In genomic region chr10:84296071-84296981, GRCh38 we compare ENCODE assay signal across 10 cellular contexts. TPM values are rescaled to one million over a fixed set of nuclear protein-coding genes. Genes with fewer than 3 reads are reported as not detected.
DNase-seq lines count a peak whose midpoint lies in the region; ATAC-seq and TF ChIP-seq lines count a peak whose summit lies in the region.
"Had no signal": no experiment of that assay in that cellular context is flagged by ENCODE, and none has a peak within 500 bp of the region (broad histone marks: within the 10 kb centered on the region; RNA-seq: fewer than 3 reads in every experiment).

No MANE protein-coding gene starts in this region.

- H3K4me1 Mint-ChIP-seq in chondrocyte (ENCODE audit: low read depth): peaks cover 20% of the 10 kb centered on the region
- H3K4me1 Mint-ChIP-seq: B cell had no signal

- no peaks in the 10 kb centered on the region for H3K9me3 Mint-ChIP-seq in chondrocyte (ENCODE audit: low read depth)

- H3K4me3 Mint-ChIP-seq in chondrocyte (ENCODE audit: unreplicated experiment): no peak overlapping the region
- H3K4me3 Mint-ChIP-seq: B cell had no signal

- H3K27ac ChIP-seq in HUES6 (ENCODE audit: low read depth, low read length): no peak overlapping the region

- peaks cover 21% of the 10 kb centered on the region for H3K4me1 ChIP-seq in HUES6 (ENCODE audit: control insufficient read depth, insufficient read depth, low read length)

- no peak overlapping the region for H3K4me3 ChIP-seq in HUES6 (ENCODE audit: low read depth, low read length)

- TF ChIP-seq CTCF in chondrocyte (IDR thresholded peaks at IDR 0.05): no peak

- H3K27ac Mint-ChIP-seq in chondrocyte (ENCODE audit: unreplicated experiment): peak overlapping the region; percentile 91
- H3K27ac Mint-ChIP-seq: B cell had no signal

- H3K36me3 ChIP-seq in HUES6 (ENCODE audit: control insufficient read depth, insufficient read depth, low read length): no peaks in the 10 kb centered on the region

- no peaks in the 10 kb centered on the region for H3K9me3 ChIP-seq in HUES6 (ENCODE audit: control insufficient read depth, insufficient read depth, low read depth, low read length)

- peak overlapping the region; percentile 3 for H3K9ac ChIP-seq in HUES6 (ENCODE audit: low read length)

- H3K36me3 Mint-ChIP-seq in chondrocyte (ENCODE audit: low read depth): no peaks in the 10 kb centered on the region

- no peaks in the 10 kb centered on the region for H3K27me3 ChIP-seq in HUES6 (ENCODE audit: control insufficient read depth, insufficient read depth, low read length)

- peaks cover 1% of the 10 kb centered on the region for H3K27me3 Mint-ChIP-seq in chondrocyte (ENCODE audit: low read depth)

- DNase-seq in A172 (ENCODE audit: low spot score) (peak; percentile 57), chondrocyte (ENCODE audit: low spot score) (no peak), kidney glomerular epithelial cell (lab: John Stamatoyannopoulos, UW) (peak; percentile 34)
- no peak for DNase-seq in activated CD4-positive, CD25-positive, alpha-beta regulatory T cell treated with anti-CD3 and anti-CD28 coated beads, Interleukin-2, amount 50 U/mL, for 72 hours
- DNase-seq: NCI-H1417 treated with DMSO at 0.1 percent for 48 hours had no signal

- ATAC-seq in GM18520 (IDR thresholded peaks at IDR 0.05; ENCODE audit: unreplicated experiment) (no peak), GM21360 (IDR thresholded peaks at IDR 0.05; ENCODE audit: unreplicated experiment) (no peak), GM21529 (IDR thresholded peaks at IDR 0.05; ENCODE audit: unreplicated experiment) (no peak)

RNA-seq across cellular contexts. Expression of gene CCSER2, which starts 32.1 kb away (rescaled TPM):
- 39.9 and 40.7 TPM in 2 replicates for total RNA-seq in A172 (2014; rRNA removed; shearing (Covaris generic))
- total RNA-seq in chondrocyte: 74.2 to 80.0 TPM (median 78.8 TPM) in 3 replicates

RNA-seq across cellular contexts. Expression of gene RGR, which starts 51.5 kb away (rescaled TPM):
- not detected in 2 replicates for total RNA-seq in A172 (2014; rRNA removed; shearing (Covaris generic))
- total RNA-seq in chondrocyte: not detected in 3 replicates
- total RNA-seq: B cell had no signal

RNA-seq across cellular contexts. Expression of gene LRIT1, which starts 55.0 kb away (rescaled TPM):
- total RNA-seq in A172 (2014; rRNA removed; shearing (Covaris generic)): not detected in 2 replicates
- total RNA-seq in chondrocyte: not detected in 3 replicates
- total RNA-seq: B cell had no signal

Comparison
In these comparisons a context has a peak if more than half of its experiments do, and no peak if none do; other contexts are left out.
1. DNase-seq: peak in A172 (single experiment) and kidney glomerular epithelial cell (single experiment); none in chondrocyte (single experiment) and activated CD4-positive, CD25-positive, alpha-beta regulatory T cell treated with anti-CD3 and anti-CD28 coated beads, Interleukin-2, amount 50 U/mL, for 72 hours (single experiment).